In the genomic region with DNA sequence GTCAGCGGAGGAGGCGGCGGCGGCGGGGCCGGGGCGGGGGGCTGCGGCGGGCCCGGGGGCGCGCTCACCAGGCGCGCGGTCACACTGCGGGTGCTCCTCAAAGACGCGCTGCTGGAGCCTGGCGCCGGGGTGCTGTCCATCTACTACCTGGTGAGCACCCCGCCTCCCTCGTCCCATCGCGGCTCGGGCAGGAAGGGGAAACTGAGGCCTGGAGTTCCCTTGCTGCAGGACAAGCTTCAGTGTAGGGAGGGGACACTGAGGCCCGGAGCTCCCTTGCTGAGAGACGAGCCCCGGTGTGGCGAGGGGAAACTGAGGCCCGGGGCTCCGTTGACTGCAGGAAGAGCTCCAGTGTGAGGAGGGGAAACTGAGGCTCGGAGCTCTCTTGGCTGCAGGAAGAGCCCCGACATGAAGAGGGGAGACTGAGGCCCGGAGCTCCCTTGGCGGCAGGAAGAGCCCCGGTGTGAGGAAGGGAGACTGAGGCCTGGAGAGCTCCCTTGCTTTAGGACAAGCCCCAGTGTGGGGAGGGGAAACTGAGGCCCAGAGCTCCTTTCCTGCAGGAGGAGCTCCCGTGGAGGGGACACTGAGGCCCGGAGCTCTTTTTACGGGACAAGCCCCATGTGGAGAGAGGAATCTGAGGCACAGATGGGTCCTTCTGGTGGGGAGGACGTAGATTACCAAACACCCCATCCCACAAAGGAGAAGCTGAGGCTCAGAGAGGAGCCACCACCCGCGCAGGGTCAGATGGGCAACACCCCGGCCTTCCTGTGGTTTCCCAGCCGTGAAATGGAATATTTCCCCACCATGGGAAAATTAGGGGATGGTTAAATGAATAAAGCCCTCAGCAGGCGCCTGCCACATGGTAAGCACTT, we compare ENCODE assay signal across 8 cellular contexts. TPM values are rescaled to one million over a fixed set of nuclear protein-coding genes. Genes with fewer than 3 reads are reported as not detected.
DNase-seq lines count a peak whose midpoint lies in the region; ATAC-seq and TF ChIP-seq lines count a peak whose summit lies in the region.

No MANE protein-coding gene starts in this region.

- TF ChIP-seq CTCF in cardiac muscle cell (IDR thresholded peaks at IDR 0.05; ENCODE audit: low read depth, low read length) = no peak
- no peak for TF ChIP-seq CTCF in ascending aorta (IDR thresholded peaks at IDR 0.05)
- no peak for TF ChIP-seq CTCF in lung (IDR thresholded peaks at IDR 0.05; ENCODE audit: control extremely low read depth, extremely low read depth)
- TF ChIP-seq CTCF in uterus (IDR thresholded peaks at IDR 0.05) = no peak
- TF ChIP-seq CTCF in foreskin keratinocyte (conservative IDR thresholded peaks at IDR 0.05) = no peak

- DNase-seq in cardiac muscle cell (ENCODE audit: low read depth in 1 of 2, low spot score in 1 of 2) (no peak), cardiac septum (ENCODE audit: low spot score) (no peak), ascending aorta (ENCODE audit: low spot score in 2 of 2) (no peak), lung (ENCODE audit: low spot score) (no peak), uterus (peak in 1 of 2 donors; percentile 18), foreskin keratinocyte (no peak), NCI-H526 (lab: John Stamatoyannopoulos, UW) (no peak)

- intact Hi-C loops in cardiac septum (cut with DNase I) = loop anchor here (5.0 kb wide), 1 partner anchor 58 kb away; a partner anchor contains a TSS
- intact Hi-C loops in ascending aorta (cut with DNase I) = loop anchor here (1.0 to 2.0 kb wide), 6 partner anchors 16 to 127 kb away; a partner anchor contains a TSS
- intact Hi-C loops in uterus (cut with DNase I; ENCODE audit: low total_unique reads) = no loop called here

- H3K4me3 ChIP-seq in cardiac muscle cell = peak overlapping the region; percentile 62
- peak overlapping the region; percentile 68 to 94 for H3K4me3 ChIP-seq in ascending aorta
- peak overlapping the region; percentile 55 for H3K4me3 ChIP-seq in lung
- H3K4me3 ChIP-seq in uterus = peak overlapping the region; percentile 66 to 84

- ATAC-seq in lung (ENCODE audit: insufficient read depth, low FRiP score) (no peak), foreskin keratinocyte (no peak), GM18870 (IDR thresholded peaks at IDR 0.05; ENCODE audit: unreplicated experiment) (no peak)

- WGBS in lung, 2 donors = 19 to 21% methylated on average over 41 to 45 of the region's 45 CpGs

- H3K4me1 ChIP-seq in cardiac muscle cell (ENCODE audit: low read depth) (peaks cover 4% of the 10 kb centered on the region), ascending aorta (peaks cover 3 to 8% of the 10 kb centered on the region in 2 donors), lung (ENCODE audit: control insufficient read depth in 2 of 2, insufficient read depth in 2 of 2, low read length in 2 of 2) (peaks cover 0 to 7% of the 10 kb centered on the region in 2 donors), uterus (peaks cover 3 to 5% of the 10 kb centered on the region in 2 donors), foreskin keratinocyte (peaks cover 3% of the 10 kb centered on the region)

- H3K36me3 ChIP-seq in cardiac muscle cell (peaks cover 4% of the 10 kb centered on the region), ascending aorta (no peaks in the 10 kb centered on the region), lung (ENCODE audit: control insufficient read depth in 2 of 2, insufficient read depth in 2 of 2, low read length in 2 of 2) (peaks cover 0 to 7% of the 10 kb centered on the region in 2 donors), uterus (no peaks in the 10 kb centered on the region)

- H3K27ac ChIP-seq in cardiac muscle cell = peak overlapping the region; percentile 89
- H3K27ac ChIP-seq in ascending aorta = peak overlapping the region in 1 of 2 donors; percentile 86
- no peak overlapping the region for H3K27ac ChIP-seq in lung (ENCODE audit: low read depth in 1 of 2, low read length in 1 of 2)
- H3K27ac ChIP-seq in uterus = peak overlapping the region; percentile 94 to 95
- no peak overlapping the region for H3K27ac ChIP-seq in foreskin keratinocyte

- no peaks in the 10 kb centered on the region for H3K9me3 ChIP-seq in cardiac muscle cell (ENCODE audit: low read depth)
- no peaks in the 10 kb centered on the region for H3K9me3 ChIP-seq in ascending aorta
- no peaks in the 10 kb centered on the region for H3K9me3 ChIP-seq in lung (ENCODE audit: control insufficient read depth in 2 of 2, insufficient read depth in 1 of 2, low read length in 1 of 2)
- H3K9me3 ChIP-seq in uterus = no peaks in the 10 kb centered on the region

- no peaks in the 10 kb centered on the region for H3K27me3 ChIP-seq in cardiac muscle cell
- no peaks in the 10 kb centered on the region for H3K27me3 ChIP-seq in ascending aorta
- no peaks in the 10 kb centered on the region for H3K27me3 ChIP-seq in lung (ENCODE audit: control insufficient read depth, insufficient read depth)
- no peaks in the 10 kb centered on the region for H3K27me3 ChIP-seq in uterus
- H3K27me3 ChIP-seq in foreskin keratinocyte = no peaks in the 10 kb centered on the region

- TF ChIP-seq POLR2A in uterus (IDR thresholded peaks at IDR 0.05) = no peak

RNA-seq across cellular contexts. Expression of a gene that starts 0.7 kb away (rescaled TPM):
- total RNA-seq in cardiac muscle cell (14.4 and 19.8 TPM in 2 replicates), cardiac septum (14.9 TPM), ascending aorta (21.9 TPM), lung (10 to 100 TPM in 1 of 2 donors, 1 to 10 TPM in 1; 9.1 to 30.5 TPM), uterus (10 to 100 TPM in 1 of 4 donors, 1 to 10 TPM in 1, under 1 TPM in 1, not detected in 1; 0.51 to 13.8 (median 5.8) TPM), foreskin keratinocyte (10.0 and 10.9 TPM in 2 replicates)
- polyA plus RNA-seq in cardiac muscle cell (19.2 and 24.3 TPM in 2 replicates), lung (10 to 100 TPM; 18.7 to 32.3 TPM), foreskin keratinocyte (15.2 and 15.5 TPM in 2 replicates)

RNA-seq across cellular contexts. Expression of a gene that starts 5.5 kb away (rescaled TPM):
- total RNA-seq in cardiac muscle cell = 12.3 and 18.0 TPM in 2 replicates
- polyA plus RNA-seq in cardiac muscle cell = 18.7 and 20.3 TPM in 2 replicates
- 0.83 TPM for total RNA-seq in cardiac septum
- total RNA-seq in ascending aorta = 6.6 TPM
- total RNA-seq in lung = 10 to 100 TPM; 24.4 to 30.0 TPM
- polyA plus RNA-seq in lung = 10 to 100 TPM; 24.6 to 32.6 TPM
- 1 to 10 TPM in 3 of 4 donors, under 1 TPM in 1; 0.29 to 9.4 (median 6.2) TPM for total RNA-seq in uterus
- total RNA-seq in foreskin keratinocyte = 65.5 and 76.1 TPM in 2 replicates
- 75.0 and 84.2 TPM in 2 replicates for polyA plus RNA-seq in foreskin keratinocyte

RNA-seq across cellular contexts. Expression of a gene that starts 39.7 kb away (rescaled TPM):
- total RNA-seq in cardiac muscle cell (16.3 and 24.7 TPM in 2 replicates), cardiac septum (0.24 TPM), ascending aorta (not detected), lung (1 to 10 TPM in 1 of 2 donors, under 1 TPM in 1; 0.34 to 1.1 TPM), uterus (1 to 10 TPM in 1 of 4 donors, not detected in 3; 3.1 TPM), foreskin keratinocyte (7.3 and 8.6 TPM in 2 replicates)
- polyA plus RNA-seq in cardiac muscle cell (18.5 and 23.2 TPM in 2 replicates), lung (under 1 TPM; 0.31 to 0.63 TPM), foreskin keratinocyte (8.4 and 10.4 TPM in 2 replicates)

RNA-seq across cellular contexts. Expression of a gene that starts 41.9 kb away (rescaled TPM):
- 0.92 and 2.5 TPM in 2 replicates for total RNA-seq in cardiac muscle cell
- polyA plus RNA-seq in cardiac muscle cell = 0.84 and 2.9 TPM in 2 replicates
- total RNA-seq in cardiac septum = not detected
- not detected for total RNA-seq in ascending aorta
- total RNA-seq in lung = 1 to 10 TPM in 1 of 2 donors, under 1 TPM in 1; 0.34 to 1.7 TPM
- polyA plus RNA-seq in lung = 1 to 10 TPM in 1 of 2 donors, under 1 TPM in 1; 0.53 to 1.6 TPM
- total RNA-seq in uterus = under 1 TPM in 1 of 4 donors, not detected in 3; 0.97 TPM
- total RNA-seq in foreskin keratinocyte = not detected in 2 replicates
- not detected in 2 replicates for polyA plus RNA-seq in foreskin keratinocyte

RNA-seq across cellular contexts. Expression of a gene that starts 56.3 kb away (rescaled TPM):
- total RNA-seq in cardiac muscle cell = 87.2 and 97.9 TPM in 2 replicates
- 92.6 and 92.8 TPM in 2 replicates for polyA plus RNA-seq in cardiac muscle cell
- 22.0 TPM for total RNA-seq in cardiac septum
- 61.4 TPM for total RNA-seq in ascending aorta
- 10 to 100 TPM; 30.6 to 68.6 TPM for total RNA-seq in lung
- 10 to 100 TPM; 53.1 to 65.4 TPM for polyA plus RNA-seq in lung
- total RNA-seq in uterus = 10 to 100 TPM; 11.8 to 69.3 (median 29.5) TPM
- total RNA-seq in foreskin keratinocyte = 71.9 and 74.2 TPM in 2 replicates
- polyA plus RNA-seq in foreskin keratinocyte = 85.5 and 88.1 TPM in 2 replicates

Comparison
In these comparisons a context has a peak if more than half of its experiments do, and no peak if none do; other contexts are left out.
1. H3K27ac ChIP-seq: peak in cardiac muscle cell (single experiment) and uterus (2 of 2); none in lung (0 of 2) and foreskin keratinocyte (single experiment).
2. Peak in every context shown above with its lines, with median percentiles within 50 percentile points of each other: H3K4me3 ChIP-seq.